Comparison of ENCODE assay signal across 11 cellular contexts in genomic region chr3:188286087-188286513, GRCh38.
A peak's percentile ranks its signal among the peaks of the same experiment; 100 is the strongest.
DNase-seq lines count a peak whose midpoint lies in the region; ATAC-seq and TF ChIP-seq lines count a peak whose summit lies in the region.
"Had no signal": no experiment of that assay in that cellular context is flagged by ENCODE, and none has a peak within 500 bp of the region (broad histone marks: within the 10 kb centered on the region; RNA-seq: fewer than 3 reads in every experiment).

No MANE protein-coding gene starts in this region.

- POLR2A ChIA-PET in activated CD8-positive, alpha-beta T cell treated with anti-CD3 and anti-CD28 coated beads for 36 hours (lab: Charles Lee), result interaction anchor here (1.5 kb wide), 1 partner anchor 9 kb away, joined by 5 read pairs; no protein-coding TSS in a partner anchor
- POLR2A ChIA-PET in activated CD8-positive, alpha-beta T cell treated with anti-CD3 and anti-CD28 coated beads, Interleukin-2, amount 10 ng/mL, durations not matched to agents 7 days and 5 days (lab: Charles Lee), result interaction anchor here (0.9 kb wide), 1 partner anchor 546 kb away, joined by 6 read pairs; no protein-coding TSS in a partner anchor

- TF ChIP-seq POLR2A in tibial nerve (IDR thresholded peaks at IDR 0.05), result no peak

- CTCF ChIA-PET in activated CD8-positive, alpha-beta T cell treated with anti-CD3 and anti-CD28 coated beads for 36 hours (lab: Charles Lee), result interaction anchor here (0.8 to 7.3 kb wide), 2 partner anchors 36 to 546 kb away, joined by 3 to 59 read pairs; no protein-coding TSS in a partner anchor
- CTCF ChIA-PET in activated CD8-positive, alpha-beta T cell treated with anti-CD3 and anti-CD28 coated beads, Interleukin-2, amount 10 ng/mL, durations not matched to agents 7 days and 5 days (lab: Charles Lee), result interaction anchor here (4.4 kb wide), 1 partner anchor 546 kb away, joined by 36 read pairs; no protein-coding TSS in a partner anchor

- peak; percentile 51 to 92 for TF ChIP-seq EP300 in tibial nerve (IDR thresholded peaks at IDR 0.05)

- no peaks in the 10 kb centered on the region for H3K27me3 ChIP-seq in brain microvascular endothelial cell (replicated peaks)
- H3K27me3 ChIP-seq in kidney epithelial cell (ENCODE audit: control insufficient read depth, insufficient read depth, low read length), result no peaks in the 10 kb centered on the region
- H3K27me3 ChIP-seq in tibial nerve, result no peaks in the 10 kb centered on the region
- H3K27me3 ChIP-seq: BLaER1 had no signal

- H3K27ac ChIP-seq in brain microvascular endothelial cell, result peak overlapping the region; percentile 91
- H3K27ac ChIP-seq in tibial nerve, result peak overlapping the region in 3 of 4 donors; percentile 34 to 83 (median 78)
- H3K27ac ChIP-seq: BLaER1, VCaP had no signal

- peaks cover 0 to 77% (median 28%) of the 10 kb centered on the region in 4 donors for H3K4me1 ChIP-seq in tibial nerve

- 23 to 26% methylated on average over 3 of the region's 3 CpGs for WGBS in tibial nerve, 2 donors

- no peak for TF ChIP-seq CTCF in activated CD8-positive, alpha-beta T cell treated with anti-CD3 and anti-CD28 coated beads for 36 hours (IDR thresholded peaks at IDR 0.05)
- no peak for TF ChIP-seq CTCF in brain microvascular endothelial cell (IDR thresholded peaks at IDR 0.05; ENCODE audit: low read depth, low read length, missing control alignments)
- TF ChIP-seq CTCF in kidney epithelial cell (IDR thresholded peaks at IDR 0.05; ENCODE audit: insufficient read depth, low read length, poor library complexity, severe bottlenecking), result no peak
- TF ChIP-seq CTCF in tibial nerve (IDR thresholded peaks at IDR 0.05), result peak in 2 of 5 experiments; percentile 17 to 18

- H3K27me3 Mint-ChIP-seq in activated CD8-positive, alpha-beta T cell treated with anti-CD3 and anti-CD28 coated beads for 36 hours, result no peaks in the 10 kb centered on the region
- no peaks in the 10 kb centered on the region for H3K27me3 Mint-ChIP-seq in activated CD8-positive, alpha-beta T cell treated with anti-CD3 and anti-CD28 coated beads, Interleukin-2, amount 10 ng/mL, durations not matched to agents 7 days and 5 days (ENCODE audit: low read depth)

- H3K9me3 Mint-ChIP-seq in activated CD8-positive, alpha-beta T cell treated with anti-CD3 and anti-CD28 coated beads for 36 hours, result no peaks in the 10 kb centered on the region
- no peaks in the 10 kb centered on the region for H3K9me3 Mint-ChIP-seq in activated CD8-positive, alpha-beta T cell treated with anti-CD3 and anti-CD28 coated beads, Interleukin-2, amount 10 ng/mL, durations not matched to agents 7 days and 5 days (ENCODE audit: insufficient read depth)

- no peak overlapping the region for H3K4me3 Mint-ChIP-seq in activated CD8-positive, alpha-beta T cell treated with anti-CD3 and anti-CD28 coated beads for 36 hours
- H3K4me3 Mint-ChIP-seq in activated CD8-positive, alpha-beta T cell treated with anti-CD3 and anti-CD28 coated beads, Interleukin-2, amount 10 ng/mL, durations not matched to agents 7 days and 5 days, result no peak overlapping the region

- intact Hi-C loops in activated CD8-positive, alpha-beta T cell treated with anti-CD3 and anti-CD28 coated beads for 36 hours (cut with micrococcal nuclease), result loop anchor here (10.0 kb wide), 1 partner anchor 541 kb away; the partner anchor contains the start of gene BCL6

- peaks cover 53% of the 10 kb centered on the region for H3K4me1 Mint-ChIP-seq in activated CD8-positive, alpha-beta T cell treated with anti-CD3 and anti-CD28 coated beads for 36 hours (ENCODE audit: low read depth)
- peaks cover 24% of the 10 kb centered on the region for H3K4me1 Mint-ChIP-seq in activated CD8-positive, alpha-beta T cell treated with anti-CD3 and anti-CD28 coated beads, Interleukin-2, amount 10 ng/mL, durations not matched to agents 7 days and 5 days (ENCODE audit: low read depth)

- in situ Hi-C loops in brain microvascular endothelial cell (cut with HindIII; ENCODE audit: low pct_ligation_motif_present, low sequenced_read_pairs), result loop anchor here (25.0 kb wide), 1 partner anchor 549 kb away; the partner anchor contains the start of gene BCL6

- DNase-seq in activated CD8-positive, alpha-beta T cell treated with anti-CD3 and anti-CD28 coated beads for 36 hours, result no peak
- DNase-seq in activated CD8-positive, alpha-beta T cell treated with anti-CD3 and anti-CD28 coated beads, Interleukin-2, amount 10 ng/mL, durations not matched to agents 7 days and 5 days, result no peak
- DNase-seq in brain microvascular endothelial cell, result peak; percentile 97
- DNase-seq in kidney epithelial cell (ENCODE audit: low read depth), result peak; percentile 99
- peak in 1 of 2 donors; percentile 69 for DNase-seq in tibial nerve (ENCODE audit: low spot score in 2 of 2)
- no peak for DNase-seq in iPS-NIHi11 (ENCODE audit: low spot score)
- DNase-seq in SKM-1 treated with dmso at 0.1 percent for 144 hours (lab: John Stamatoyannopoulos, UW; ENCODE audit: unreplicated experiment), result no peak
- DNase-seq: glutamatergic neuron had no signal

- peaks cover 9% of the 10 kb centered on the region for H3K36me3 Mint-ChIP-seq in activated CD8-positive, alpha-beta T cell treated with anti-CD3 and anti-CD28 coated beads for 36 hours (ENCODE audit: low read depth)
- peaks cover 14% of the 10 kb centered on the region for H3K36me3 Mint-ChIP-seq in activated CD8-positive, alpha-beta T cell treated with anti-CD3 and anti-CD28 coated beads, Interleukin-2, amount 10 ng/mL, durations not matched to agents 7 days and 5 days (ENCODE audit: low read depth)

- no peaks in the 10 kb centered on the region for H3K36me3 ChIP-seq in brain microvascular endothelial cell (replicated peaks)
- peaks cover 1% of the 10 kb centered on the region for H3K36me3 ChIP-seq in kidney epithelial cell (ENCODE audit: control insufficient read depth, insufficient read depth, low read length)
- H3K36me3 ChIP-seq in tibial nerve, result no peaks in the 10 kb centered on the region

- no peaks in the 10 kb centered on the region for H3K9me3 ChIP-seq in tibial nerve

- no peak for ATAC-seq in activated CD8-positive, alpha-beta T cell treated with anti-CD3 and anti-CD28 coated beads for 36 hours
- ATAC-seq in activated CD8-positive, alpha-beta T cell treated with anti-CD3 and anti-CD28 coated beads, Interleukin-2, amount 10 ng/mL, durations not matched to agents 7 days and 5 days, result no peak
- ATAC-seq in GM19452 (IDR thresholded peaks at IDR 0.05; ENCODE audit: unreplicated experiment), result no peak

- H3K27ac Mint-ChIP-seq in activated CD8-positive, alpha-beta T cell treated with anti-CD3 and anti-CD28 coated beads for 36 hours, result peak overlapping the region; percentile 32
- no peak overlapping the region for H3K27ac Mint-ChIP-seq in activated CD8-positive, alpha-beta T cell treated with anti-CD3 and anti-CD28 coated beads, Interleukin-2, amount 10 ng/mL, durations not matched to agents 7 days and 5 days

- H3K4me3 ChIP-seq in brain microvascular endothelial cell (ENCODE audit: low read depth, low read length) (no peak overlapping the region), kidney epithelial cell (ENCODE audit: low read depth, low read length) (no peak overlapping the region), tibial nerve (no peak overlapping the region)
- H3K4me3 ChIP-seq: BLaER1 had no signal

Comparison
In these comparisons a context has a peak if more than half of its experiments do, and no peak if none do; other contexts are left out.
1. DNase-seq: peak in brain microvascular endothelial cell (single experiment) and kidney epithelial cell (single experiment); none in activated CD8-positive, alpha-beta T cell treated with anti-CD3 and anti-CD28 coated beads for 36 hours (single experiment), activated CD8-positive, alpha-beta T cell treated with anti-CD3 and anti-CD28 coated beads, Interleukin-2, amount 10 ng/mL, durations not matched to agents 7 days and 5 days (single experiment), iPS-NIHi11 (single experiment) and SKM-1 treated with dmso at 0.1 percent for 144 hours (single experiment).